Comparison of ENCODE assay signal across 8 cellular contexts in the genomic region with DNA sequence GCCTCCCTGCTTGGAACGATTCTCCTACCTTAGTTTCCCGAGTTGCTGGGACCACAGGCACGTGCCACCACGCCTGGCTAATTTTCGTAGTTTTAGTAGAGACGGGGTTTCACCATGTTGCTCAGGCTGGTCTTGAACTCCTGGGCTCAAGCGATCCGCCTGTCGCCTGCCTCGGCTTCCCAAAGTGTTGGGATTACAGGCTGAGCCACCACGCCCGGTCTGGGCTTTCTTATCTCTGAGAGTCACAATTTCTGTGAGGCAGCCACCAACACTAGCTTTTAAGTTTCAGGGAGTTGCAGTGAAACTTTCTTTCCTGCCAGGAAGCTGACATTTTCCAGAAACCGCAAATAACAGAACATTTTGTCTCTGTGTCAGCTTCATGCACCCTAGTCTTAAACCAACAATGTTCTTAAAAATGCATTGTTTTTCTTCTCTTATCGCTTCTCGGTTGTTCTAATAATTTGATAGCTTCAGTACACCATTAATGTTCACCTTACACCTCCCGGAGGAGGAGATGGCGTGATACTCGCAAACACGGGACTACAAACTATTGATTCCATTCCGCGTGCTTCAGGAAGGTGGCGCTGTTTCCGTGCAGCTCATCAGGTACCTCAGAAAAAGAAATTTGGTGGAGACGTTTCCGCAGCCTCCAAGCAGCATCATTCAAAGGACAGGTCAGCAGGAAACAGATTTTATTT. TPM values are rescaled to one million over a fixed set of nuclear protein-coding genes. Genes with fewer than 3 reads are reported as not detected.
DNase-seq lines count a peak whose midpoint lies in the region; ATAC-seq and TF ChIP-seq lines count a peak whose summit lies in the region.

No MANE protein-coding gene starts in this region.

- peak overlapping the region; percentile 41 for H3K4me3 Mint-ChIP-seq in activated naive CD8-positive, alpha-beta T cell treated with anti-CD3 and anti-CD28 coated beads, Interleukin-2, amount 10 ng/mL, durations not matched to agents 7 days and 5 days

- H3K27me3 ChIP-seq in heart left ventricle = no peaks in the 10 kb centered on the region
- H3K27me3 ChIP-seq in rectal smooth muscle tissue (ENCODE audit: control insufficient read depth, insufficient read depth, low read length) = no peaks in the 10 kb centered on the region
- H3K27me3 ChIP-seq in aorta (ENCODE audit: control insufficient read depth in 1 of 2, insufficient read depth in 2 of 2, low read length in 1 of 2) = no peaks in the 10 kb centered on the region

- H3K27ac Mint-ChIP-seq in activated naive CD8-positive, alpha-beta T cell treated with anti-CD3 and anti-CD28 coated beads, Interleukin-2, amount 10 ng/mL, durations not matched to agents 7 days and 5 days = no peak overlapping the region

- POLR2A ChIA-PET in activated naive CD8-positive, alpha-beta T cell treated with anti-CD3 and anti-CD28 coated beads, Interleukin-2, amount 10 ng/mL, durations not matched to agents 7 days and 5 days (lab: Charles Lee) = interaction anchor here (1.1 to 1.2 kb wide), 2 partner anchors 76 to 94 kb away, joined by 4 read pairs; partner anchors contain the start of gene USP22

- intact Hi-C loops in heart left ventricle (cut with DNase I) (loop anchor here in 7 of 10 donors (2.0 to 5.0 kb wide), 4 partner anchors 77 to 393 kb away; partner anchors contain the start of genes TMEM11 (in 1 of the 7) and USP22 (in 1 of the 7)), aorta (cut with DNase I) (loop anchor here in 1 of 2 donors (5.0 kb wide), 1 partner anchor 393 kb away; no protein-coding TSS in a partner anchor)

- H3K4me1 Mint-ChIP-seq in activated naive CD8-positive, alpha-beta T cell treated with anti-CD3 and anti-CD28 coated beads, Interleukin-2, amount 10 ng/mL, durations not matched to agents 7 days and 5 days = peaks cover 7% of the 10 kb centered on the region

- WGBS in heart left ventricle, 4 donors = 31 to 32% (median 31%) methylated on average over 25 of the region's 25 CpGs
- whole genome bisulfite sequencing in aorta, 2 donors = 20 to 24% methylated on average over 25 of the region's 25 CpGs

- no peaks in the 10 kb centered on the region for H3K36me3 ChIP-seq in heart left ventricle
- H3K36me3 ChIP-seq in rectal smooth muscle tissue (ENCODE audit: control insufficient read depth, insufficient read depth, low read length) = no peaks in the 10 kb centered on the region
- no peaks in the 10 kb centered on the region for H3K36me3 ChIP-seq in aorta (ENCODE audit: control insufficient read depth in 1 of 2, insufficient read depth in 2 of 2, low read length in 1 of 2)

- no peak for TF ChIP-seq POLR2A in heart left ventricle (IDR thresholded peaks at IDR 0.05)

- H3K4me3 ChIP-seq in heart left ventricle (peak overlapping the region in 4 of 12 donors; percentile 8 to 31 (median 17)), rectal smooth muscle tissue (ENCODE audit: low read length) (no peak overlapping the region), aorta (ENCODE audit: low read length in 2 of 2) (no peak overlapping the region)

- H3K9me3 ChIP-seq in heart left ventricle (no peaks in the 10 kb centered on the region), aorta (ENCODE audit: control insufficient read depth, low read length) (no peaks in the 10 kb centered on the region)

- no peaks in the 10 kb centered on the region for H3K9me3 Mint-ChIP-seq in activated naive CD8-positive, alpha-beta T cell treated with anti-CD3 and anti-CD28 coated beads, Interleukin-2, amount 10 ng/mL, durations not matched to agents 7 days and 5 days

- peak; percentile 91 for ATAC-seq in activated naive CD8-positive, alpha-beta T cell treated with anti-CD3 and anti-CD28 coated beads, Interleukin-2, amount 10 ng/mL, durations not matched to agents 7 days and 5 days (ENCODE audit: low read depth)
- ATAC-seq in heart left ventricle (peak; percentile 47 to 86 (median 79)), aorta (ENCODE audit: low FRiP score) (peak; percentile 87)

- TF ChIP-seq CTCF in heart left ventricle (IDR thresholded peaks at IDR 0.05) = peak; percentile 73 to 88 (median 78)

- no peaks in the 10 kb centered on the region for H3K36me3 Mint-ChIP-seq in activated naive CD8-positive, alpha-beta T cell treated with anti-CD3 and anti-CD28 coated beads, Interleukin-2, amount 10 ng/mL, durations not matched to agents 7 days and 5 days

- DNase-seq in NCI-H2107 treated with DMSO at 0.1 percent for 48 hours (lab: John Stamatoyannopoulos, UW; ENCODE audit: unreplicated experiment) = peak; percentile 4
- DNase-seq in NCI-H2107 (lab: John Stamatoyannopoulos, UW) = no peak
- DNase-seq in M059J (ENCODE audit: low read depth) = peak; percentile 65
- peak; percentile 53 to 74 for DNase-seq in SW 1271 (lab: John Stamatoyannopoulos, UW)
- peak; percentile 62 for DNase-seq in activated naive CD8-positive, alpha-beta T cell treated with anti-CD3 and anti-CD28 coated beads, Interleukin-2, amount 10 ng/mL, durations not matched to agents 7 days and 5 days
- DNase-seq in heart left ventricle = peak; percentile 67 to 75 (median 70)
- DNase-seq in aorta = peak; percentile 72 to 84

- H3K27ac ChIP-seq in heart left ventricle (peak overlapping the region in 2 of 12 donors; percentile 58 to 68), rectal smooth muscle tissue (ENCODE audit: low read depth, low read length) (peak overlapping the region; percentile 1), aorta (ENCODE audit: low read depth in 1 of 2, low read length in 2 of 2) (no peak overlapping the region)

- H3K4me1 ChIP-seq in heart left ventricle = peaks cover 0 to 19% (median 4%) of the 10 kb centered on the region in 12 donors
- no peaks in the 10 kb centered on the region for H3K4me1 ChIP-seq in rectal smooth muscle tissue (ENCODE audit: control insufficient read depth, insufficient read depth, low read length)
- no peaks in the 10 kb centered on the region for H3K4me1 ChIP-seq in aorta (ENCODE audit: control insufficient read depth in 1 of 2, insufficient read depth in 2 of 2, low read length in 2 of 2)

- no peak overlapping the region for H3K9ac ChIP-seq in rectal smooth muscle tissue (ENCODE audit: low read length)

- peaks cover 7% of the 10 kb centered on the region for H3K27me3 Mint-ChIP-seq in activated naive CD8-positive, alpha-beta T cell treated with anti-CD3 and anti-CD28 coated beads, Interleukin-2, amount 10 ng/mL, durations not matched to agents 7 days and 5 days

RNA-seq across cellular contexts. Expression of gene DHRS7B, which starts 7.4 kb away (rescaled TPM):
- 26.2 and 36.4 TPM in 2 replicates for total RNA-seq in M059J (2014; rRNA removed; shearing (Covaris generic))
- total RNA-seq in activated naive CD8-positive, alpha-beta T cell treated with anti-CD3 and anti-CD28 coated beads, Interleukin-2, amount 10 ng/mL, durations not matched to agents 7 days and 5 days = 10 to 100 TPM; 12.6 to 14.2 TPM
- total RNA-seq in heart left ventricle = 10 to 100 TPM; 20.2 to 45.2 (median 34.7) TPM
- 10 to 100 TPM; 40.5 to 42.2 TPM for polyA plus RNA-seq in heart left ventricle
- 10 to 100 TPM; 16.9 to 21.8 TPM for total RNA-seq in aorta
- 10 to 100 TPM in 1 of 2 donors, 1 to 10 TPM in 1; 8.1 to 19.5 TPM for polyA plus RNA-seq in aorta
